In the genomic region with DNA sequence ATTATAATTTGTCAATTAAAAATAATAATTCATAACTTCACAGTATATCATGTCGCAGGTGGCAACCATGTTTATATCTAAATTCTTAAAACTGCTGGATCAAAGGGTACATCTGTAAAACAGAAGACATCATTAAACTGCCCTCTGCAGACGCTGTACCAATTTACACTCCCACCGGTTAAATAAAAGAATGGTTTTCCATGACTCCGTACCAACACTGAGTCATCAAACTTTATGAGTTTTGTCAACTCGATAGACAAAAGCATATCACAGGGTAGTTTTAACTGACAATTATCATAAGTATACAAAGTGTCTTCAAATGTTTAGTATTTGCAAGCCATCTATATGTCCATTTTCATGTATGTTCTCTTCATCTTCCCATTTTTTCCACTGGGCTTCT, we compare ENCODE assay signal across 1 cellular context.
A peak's percentile ranks its signal among the peaks of the same experiment; 100 is the strongest.
TF ChIP-seq lines count a peak whose summit lies in the region.

No MANE protein-coding gene starts in this region.

TF ChIP-seq in HEK293, 187 proteins besides CTCF, POLR2A, EP300 and RAD21 (continued from another document):
- TF ChIP-seq, protein P1, sequence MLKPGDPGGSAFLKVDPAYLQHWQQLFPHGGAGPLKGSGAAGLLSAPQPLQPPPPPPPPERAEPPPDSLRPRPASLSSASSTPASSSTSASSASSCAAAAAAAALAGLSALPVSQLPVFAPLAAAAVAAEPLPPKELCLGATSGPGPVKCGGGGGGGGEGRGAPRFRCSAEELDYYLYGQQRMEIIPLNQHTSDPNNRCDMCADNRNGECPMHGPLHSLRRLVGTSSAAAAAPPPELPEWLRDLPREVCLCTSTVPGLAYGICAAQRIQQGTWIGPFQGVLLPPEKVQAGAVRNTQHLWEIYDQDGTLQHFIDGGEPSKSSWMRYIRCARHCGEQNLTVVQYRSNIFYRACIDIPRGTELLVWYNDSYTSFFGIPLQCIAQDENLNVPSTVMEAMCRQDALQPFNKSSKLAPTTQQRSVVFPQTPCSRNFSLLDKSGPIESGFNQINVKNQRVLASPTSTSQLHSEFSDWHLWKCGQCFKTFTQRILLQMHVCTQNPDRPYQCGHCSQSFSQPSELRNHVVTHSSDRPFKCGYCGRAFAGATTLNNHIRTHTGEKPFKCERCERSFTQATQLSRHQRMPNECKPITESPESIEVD (tag by site-specific recombination; IDR thresholded peaks at IDR 0.05), result peak; percentile 78
- no peak for TF ChIP-seq ZNF366 (tag by site-specific recombination; conservative IDR thresholded peaks at IDR 0.05)
TF ChIP-seq in HEK293: peak in this region for 3.
